Comparison of ENCODE assay signal across 10 cellular contexts in the genomic region with DNA sequence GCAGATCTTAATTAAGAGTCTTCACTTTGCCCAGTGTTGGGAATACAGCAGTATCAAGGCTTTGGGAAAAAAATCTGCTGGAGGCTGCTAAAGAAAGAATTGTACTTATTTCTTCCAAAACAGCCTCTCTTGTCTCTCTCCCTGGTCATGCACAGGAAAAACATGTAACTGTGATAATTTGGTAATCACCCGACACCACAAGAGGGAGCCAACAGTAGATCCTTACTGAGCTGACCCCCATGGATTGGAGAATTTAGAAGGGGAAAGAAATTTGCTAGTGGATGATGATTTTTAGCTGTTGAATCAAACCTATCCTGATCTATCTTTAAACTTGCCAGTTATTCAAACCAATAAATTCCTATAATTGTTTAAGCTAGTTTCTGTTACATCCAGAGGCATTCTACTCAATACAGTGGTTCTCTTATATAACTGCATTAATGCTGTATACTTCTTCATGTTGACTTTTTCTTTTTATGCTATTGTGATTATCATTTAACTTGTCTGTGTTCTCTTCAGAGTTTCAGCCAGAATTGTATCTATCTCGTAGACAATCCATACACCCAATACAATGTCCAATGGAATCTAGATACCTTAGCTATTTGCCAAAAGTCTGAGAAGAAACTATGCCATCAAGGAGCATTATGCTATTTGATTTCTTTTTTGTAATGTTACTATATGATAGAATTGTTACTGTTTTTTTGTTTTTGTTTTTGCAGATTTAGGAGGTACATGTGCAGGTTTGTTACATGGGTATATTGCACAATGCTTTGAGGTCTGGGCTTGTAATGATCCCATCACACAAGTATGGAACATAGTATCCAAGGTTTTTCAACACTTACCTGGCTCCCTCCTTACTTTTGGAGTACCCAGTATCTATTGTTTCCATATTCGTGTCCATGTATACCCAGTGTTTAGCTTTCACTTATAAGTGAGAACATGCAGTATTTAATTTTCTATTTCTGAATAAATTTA. TPM values are rescaled to one million over a fixed set of nuclear protein-coding genes. Genes with fewer than 3 reads are reported as not detected.
DNase-seq lines count a peak whose midpoint lies in the region; ATAC-seq and TF ChIP-seq lines count a peak whose summit lies in the region.
"Had no signal": no experiment of that assay in that cellular context is flagged by ENCODE, and none has a peak within 500 bp of the region (broad histone marks: within the 10 kb centered on the region; RNA-seq: fewer than 3 reads in every experiment).

No MANE protein-coding gene starts in this region.

- H3K9me3 Mint-ChIP-seq in nephron progenitor cell, result no peaks in the 10 kb centered on the region
- H3K9me3 Mint-ChIP-seq: activated naive CD4-positive, alpha-beta T cell treated with anti-CD3 and anti-CD28 coated beads, Interleukin-2, amount 50 U/mL, for 72 hours had no signal

- H3K27ac ChIP-seq in esophagus muscularis mucosa (replicated peaks in 1 of 4), result no peak overlapping the region
- H3K27ac ChIP-seq: BLaER1 treated with 17β-estradiol and CSF1 and Interleukin-3, amounts not matched to agents 10 nM and 100 nM had no signal

- no peak overlapping the region for H3K27ac Mint-ChIP-seq in nephron progenitor cell
- H3K27ac Mint-ChIP-seq: activated naive CD4-positive, alpha-beta T cell treated with anti-CD3 and anti-CD28 coated beads, Interleukin-2, amount 50 U/mL, for 72 hours had no signal

- no peaks in the 10 kb centered on the region for H3K9me3 ChIP-seq in esophagus muscularis mucosa

- WGBS in esophagus muscularis mucosa, result 26% methylated on average over 3 of the region's 3 CpGs

- H3K27me3 Mint-ChIP-seq in nephron progenitor cell (ENCODE audit: low read depth, poor library complexity), result peaks cover 2% of the 10 kb centered on the region

- no peaks in the 10 kb centered on the region for H3K4me1 Mint-ChIP-seq in nephron progenitor cell

- no peaks in the 10 kb centered on the region for H3K36me3 ChIP-seq in esophagus muscularis mucosa
- H3K36me3 ChIP-seq: BLaER1 treated with 17β-estradiol and CSF1 and Interleukin-3, amounts not matched to agents 10 nM and 100 nM had no signal

- H3K4me3 ChIP-seq in esophagus muscularis mucosa, result no peak overlapping the region
- H3K4me3 ChIP-seq: BLaER1 treated with 17β-estradiol and CSF1 and Interleukin-3, amounts not matched to agents 10 nM and 100 nM had no signal

- TF ChIP-seq CTCF in esophagus muscularis mucosa (IDR thresholded peaks at IDR 0.05) (peak; percentile 38 to 55 (median 43)), nephron progenitor cell (IDR thresholded peaks at IDR 0.05) (peak; percentile 64)

- ATAC-seq in GM21381 (IDR thresholded peaks at IDR 0.05; ENCODE audit: unreplicated experiment), result peak; percentile 57
- ATAC-seq in GM21786 (IDR thresholded peaks at IDR 0.05; ENCODE audit: unreplicated experiment), result no peak
- ATAC-seq: activated naive CD4-positive, alpha-beta T cell treated with anti-CD3 and anti-CD28 coated beads, Interleukin-2, amount 50 U/mL, for 72 hours had no signal

- H3K4me1 ChIP-seq in esophagus muscularis mucosa, result no peaks in the 10 kb centered on the region
- H3K4me1 ChIP-seq: BLaER1 treated with 17β-estradiol and CSF1 and Interleukin-3, amounts not matched to agents 10 nM and 100 nM had no signal

- intact Hi-C loops in esophagus muscularis mucosa (cut with DNase I), result no loop called here

- TF ChIP-seq EP300 in esophagus muscularis mucosa (IDR thresholded peaks at IDR 0.05), result no peak

- DNase-seq in NCI-H2107 treated with DMSO at 0.1 percent for 48 hours (lab: John Stamatoyannopoulos, UW; ENCODE audit: unreplicated experiment) (peak; percentile 25), NCI-H2107 (lab: John Stamatoyannopoulos, UW) (no peak), HuH-7.5 (ENCODE audit: low spot score) (peak; percentile 36), RPMI7951 (ENCODE audit: low read depth) (peak; percentile 36), esophagus muscularis mucosa (ENCODE audit: extremely low spot score) (no peak), nephron progenitor cell (peak; percentile 37)

- peaks cover 0 to 5% (median 0%) of the 10 kb centered on the region in 4 donors for H3K27me3 ChIP-seq in esophagus muscularis mucosa
- H3K27me3 ChIP-seq: BLaER1 treated with 17β-estradiol and CSF1 and Interleukin-3, amounts not matched to agents 10 nM and 100 nM had no signal

- no peaks in the 10 kb centered on the region for H3K36me3 Mint-ChIP-seq in nephron progenitor cell (ENCODE audit: low read depth)
- H3K36me3 Mint-ChIP-seq: activated naive CD4-positive, alpha-beta T cell treated with anti-CD3 and anti-CD28 coated beads, Interleukin-2, amount 50 U/mL, for 72 hours had no signal

- TF ChIP-seq POLR2A in esophagus muscularis mucosa (IDR thresholded peaks at IDR 0.05; ENCODE audit: low read depth), result no peak

- no peak overlapping the region for H3K4me3 Mint-ChIP-seq in nephron progenitor cell

RNA-seq across cellular contexts. Expression of gene ARHGEF38, which starts 31.3 kb away (rescaled TPM):
- not detected in 2 replicates for total RNA-seq in RPMI7951 (2014; rRNA removed; shearing (Covaris generic))
- total RNA-seq in esophagus muscularis mucosa, result under 1 TPM in 1 of 4 donors, not detected in 3; 0.29 TPM
- total RNA-seq: activated naive CD4-positive, alpha-beta T cell treated with anti-CD3 and anti-CD28 coated beads, Interleukin-2, amount 50 U/mL, for 72 hours had no signal

RNA-seq across cellular contexts. Expression of gene PPA2, which starts 47.2 kb away (rescaled TPM):
- 98.8 and 108 TPM in 2 replicates for total RNA-seq in RPMI7951 (2014; rRNA removed; shearing (Covaris generic))
- total RNA-seq in esophagus muscularis mucosa, result 100 to 1,000 TPM in 1 of 4 donors, 10 to 100 TPM in 3; 65.6 to 100 (median 72.5) TPM

Comparison
In these comparisons a context has a peak if more than half of its experiments do, and no peak if none do; other contexts are left out.
1. DNase-seq: peak in NCI-H2107 treated with DMSO at 0.1 percent for 48 hours (single experiment), HuH-7.5 (single experiment), RPMI7951 (single experiment) and nephron progenitor cell (single experiment); none in NCI-H2107 (single experiment) and esophagus muscularis mucosa (single experiment).